Comparison of ENCODE assay signal across 1 cellular context in genomic region chr14:64767215-64767964, GRCh38.
TF ChIP-seq lines count a peak whose summit lies in the region.

No MANE protein-coding gene starts in this region.

TF ChIP-seq in GM23338, 12 proteins besides CTCF, POLR2A, EP300 and RAD21 (continued from another document):
- no peak for TF ChIP-seq ZNF331 (CRISPR knock-in tag; IDR thresholded peaks at IDR 0.05; ENCODE audit: low read depth)
- no peak for TF ChIP-seq REST (IDR thresholded peaks at IDR 0.05; ENCODE audit: unreplicated experiment)
- TF ChIP-seq JUNB (IDR thresholded peaks at IDR 0.05; ENCODE audit: unreplicated experiment) = no peak
- TF ChIP-seq ETS1 (IDR thresholded peaks at IDR 0.05) = no peak
TF ChIP-seq in GM23338: peak in this region for 0.
